In the genomic region with DNA sequence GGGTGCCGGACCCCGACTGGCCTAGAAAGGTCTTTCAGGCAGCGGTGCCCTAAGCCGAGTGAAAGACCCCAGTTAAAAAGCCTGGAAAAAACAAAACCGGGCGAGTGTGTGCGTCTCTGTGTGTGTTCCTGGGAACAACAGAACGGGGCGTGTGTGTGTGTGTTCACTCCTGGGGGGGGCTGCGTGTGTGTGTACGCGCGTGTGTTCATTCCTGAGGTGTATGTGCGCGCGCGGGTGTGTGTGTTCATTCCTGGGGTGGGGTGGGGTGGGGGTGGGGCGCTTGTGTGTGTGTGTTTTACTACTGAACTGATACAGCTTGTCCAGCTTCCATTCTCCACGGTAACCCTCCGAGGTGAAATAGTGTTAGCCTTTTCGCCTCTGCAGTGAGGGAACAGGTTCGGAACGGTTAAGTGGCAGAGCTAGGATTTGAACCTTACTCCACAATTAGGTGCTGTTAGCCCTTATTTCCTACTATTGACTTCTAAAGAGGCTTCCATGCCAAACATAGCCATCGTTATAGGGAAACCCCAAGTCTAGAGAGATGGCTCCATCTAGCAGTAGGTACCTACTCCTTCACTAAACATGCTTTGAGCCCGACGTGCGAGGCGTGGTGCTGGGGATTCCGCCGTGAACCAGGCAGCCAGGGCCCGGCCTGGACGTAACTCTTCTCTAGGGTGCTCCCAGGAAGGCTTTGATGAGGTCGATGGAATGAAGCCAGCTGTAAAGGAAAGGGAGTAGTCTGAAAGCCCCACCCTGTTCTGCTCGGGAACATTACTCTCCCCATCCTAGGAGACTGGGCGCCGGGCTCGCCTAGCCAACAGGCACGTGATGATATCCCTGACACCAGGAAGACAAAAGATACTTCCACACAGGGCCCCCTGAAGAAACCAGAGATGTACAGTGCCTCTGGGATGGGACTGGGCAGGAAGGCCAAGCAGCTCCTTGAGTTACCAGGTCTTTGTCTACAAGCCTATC, we compare ENCODE assay signal across 8 cellular contexts. TPM values are rescaled to one million over a fixed set of nuclear protein-coding genes. Genes with fewer than 3 reads are reported as not detected.
A peak's percentile ranks its signal among the peaks of the same experiment; 100 is the strongest.
DNase-seq lines count a peak whose midpoint lies in the region; ATAC-seq and TF ChIP-seq lines count a peak whose summit lies in the region.

No MANE protein-coding gene starts in this region.

- H3K4me1 ChIP-seq in BLaER1 (peaks cover 30% of the 10 kb centered on the region), IMR-90 (ENCODE audit: control insufficient read depth, insufficient read depth, low read length) (no peaks in the 10 kb centered on the region; the same call in 1 of the 2 replicates)

- no peak for TF ChIP-seq RAD21 in IMR-90 (IDR thresholded peaks at IDR 0.05; ENCODE audit: low read length)

- H3K9ac ChIP-seq in BLaER1 (peak overlapping the region; percentile 100), IMR-90 (ENCODE audit: low read depth, low read length) (peak overlapping the region; percentile 97)

- peak overlapping the region; percentile 60 for H2BK120ac ChIP-seq in IMR-90 (ENCODE audit: low read depth, low read length)

- peak overlapping the region; percentile 98 for H2AFZ ChIP-seq in IMR-90 (replicated peaks; ENCODE audit: low read length, poor library complexity)

- peak overlapping the region; percentile 95 to 100 for H4K8ac ChIP-seq in IMR-90 (ENCODE audit: low read depth in 2 of 2, low read length in 2 of 2)

- DNase-seq in IMR-90, result peak; percentile 66
- peak; percentile 71 for DNase-seq in RPMI7951 (ENCODE audit: low read depth)
- no peak for DNase-seq in chondrocyte (ENCODE audit: low spot score)
- DNase-seq in left kidney (ENCODE audit: low read depth, low spot score), result peak; percentile 93

- peaks cover 27% of the 10 kb centered on the region for H3K4me1 Mint-ChIP-seq in chondrocyte (ENCODE audit: low read depth)
- H3K4me1 Mint-ChIP-seq in stimulated activated naive CD8-positive, alpha-beta T cell treated with anti-CD3 and anti-CD28 coated beads, Interleukin-15, Interleukin-2, amounts not matched to agents 100 ng/mL and 50 ng/mL, for 24 hours (ENCODE audit: low read depth), result peaks cover 25% of the 10 kb centered on the region

- peak overlapping the region; percentile 91 for H3K4me3 Mint-ChIP-seq in chondrocyte (ENCODE audit: unreplicated experiment)
- H3K4me3 Mint-ChIP-seq in stimulated activated naive CD8-positive, alpha-beta T cell treated with anti-CD3 and anti-CD28 coated beads, Interleukin-15, Interleukin-2, amounts not matched to agents 100 ng/mL and 50 ng/mL, for 24 hours, result peak overlapping the region; percentile 90

- H3K4me3 ChIP-seq in BLaER1, result peak overlapping the region; percentile 95
- peak overlapping the region; percentile 92 for H3K4me3 ChIP-seq in IMR-90 (ENCODE audit: insufficient read depth, low read depth, low read length)

- H3K79me1 ChIP-seq in IMR-90 (ENCODE audit: low read depth in 1 of 2, low read length in 2 of 2), result peaks cover 12 to 27% of the 10 kb centered on the region in 2 experiments

- H2BK15ac ChIP-seq in IMR-90 (ENCODE audit: low read depth, low read length), result 0 out of 3 replicates have a peak overlapping the region, but pooled peaks have one; percentile 8

- H3K9me1 ChIP-seq in IMR-90 (ENCODE audit: insufficient read depth, low read length), result peaks cover 6% of the 10 kb centered on the region; the same call in 1 of the 2 replicates

- peak overlapping the region; percentile 97 for H2AK5ac ChIP-seq in IMR-90 (ENCODE audit: low read depth, low read length)

- dilution Hi-C loops in IMR-90 (cut with HindIII; ENCODE audit: low sequenced_read_pairs, unreplicated experiment), result no loop called here

- H4K20me1 ChIP-seq in BLaER1 (peaks cover 41% of the 10 kb centered on the region), IMR-90 (ENCODE audit: insufficient read depth, low read length) (peaks cover 39% of the 10 kb centered on the region)

- BruUV-seq in IMR-90 (replicated peaks; lab: Mats Ljungman, UMichigan), result no TSS peak

- H3K4me2 ChIP-seq in BLaER1 (peak overlapping the region; percentile 96), IMR-90 (ENCODE audit: low read depth, low read length) (peak overlapping the region; percentile 99)

- no peak for TF ChIP-seq POLR2A in IMR-90 (IDR thresholded peaks at IDR 0.05; ENCODE audit: low read depth, low read length)

- in situ Hi-C loops in IMR-90 (cut with MboI; ENCODE audit: low sequenced_read_pairs), result no loop called here

- H2AK9ac ChIP-seq in IMR-90 (replicated peaks; ENCODE audit: low read depth, low read length, poor library complexity), result peak overlapping the region; percentile 98

- intact Hi-C loops in IMR-90 (cut with micrococcal nuclease), result loop anchor here (2.0 kb wide), 1 partner anchor 47 kb away; no protein-coding TSS in a partner anchor

- no peaks in the 10 kb centered on the region for H3K27me3 Mint-ChIP-seq in chondrocyte (ENCODE audit: low read depth)
- no peaks in the 10 kb centered on the region for H3K27me3 Mint-ChIP-seq in stimulated activated naive CD8-positive, alpha-beta T cell treated with anti-CD3 and anti-CD28 coated beads, Interleukin-15, Interleukin-2, amounts not matched to agents 100 ng/mL and 50 ng/mL, for 24 hours

- H2BK5ac ChIP-seq in IMR-90 (ENCODE audit: low read depth, low read length, poor library complexity, severe bottlenecking), result peak overlapping the region; percentile 90

- TF ChIP-seq CTCF in IMR-90 (conservative IDR thresholded peaks at IDR 0.05; ENCODE audit: low read depth, low read length) (no peak), chondrocyte (IDR thresholded peaks at IDR 0.05) (no peak)

- peak overlapping the region; percentile 81 for H3K18ac ChIP-seq in IMR-90 (ENCODE audit: low read depth, low read length)

- peak overlapping the region; percentile 99 for H4K5ac ChIP-seq in IMR-90 (ENCODE audit: low read depth, low read length)

- peaks cover under 1% of the 10 kb centered on the region for H3K36me3 Mint-ChIP-seq in chondrocyte (ENCODE audit: low read depth)
- peaks cover 15% of the 10 kb centered on the region for H3K36me3 Mint-ChIP-seq in stimulated activated naive CD8-positive, alpha-beta T cell treated with anti-CD3 and anti-CD28 coated beads, Interleukin-15, Interleukin-2, amounts not matched to agents 100 ng/mL and 50 ng/mL, for 24 hours (ENCODE audit: low read depth)

- H3K27ac ChIP-seq in BLaER1 (peak overlapping the region; percentile 100), IMR-90 (ENCODE audit: insufficient read depth, low read length) (peak overlapping the region; percentile 93)

- POLR2A ChIA-PET in IMR-90 (lab: Charles Lee; ENCODE audit: unreplicated experiment), result interaction anchor here (0.6 kb wide), 1 partner anchor 34 kb away, joined by 6 read pairs; no protein-coding TSS in a partner anchor

- H3K36me3 ChIP-seq in BLaER1 (peaks cover 13% of the 10 kb centered on the region), IMR-90 (ENCODE audit: control insufficient read depth, insufficient read depth, low read length) (peaks cover 7% of the 10 kb centered on the region; the same call in 1 of the 2 replicates)

- no peaks in the 10 kb centered on the region for H3K9me3 ChIP-seq in BLaER1
- H3K9me3 ChIP-seq in IMR-90 (ENCODE audit: control insufficient read depth, insufficient read depth, low read length), result no peaks in the 10 kb centered on the region

- peak overlapping the region; percentile 99 for H3K23ac ChIP-seq in IMR-90 (ENCODE audit: low read depth, low read length)

- peak overlapping the region; percentile 86 for H3K56ac ChIP-seq in IMR-90 (ENCODE audit: extremely low read depth, insufficient read depth, low read length)

- H2BK20ac ChIP-seq in IMR-90 (ENCODE audit: low read depth, low read length), result 0 out of 2 replicates have a peak overlapping the region, but pooled peaks have one; percentile 46

- peak overlapping the region; percentile 97 for H3K27ac Mint-ChIP-seq in chondrocyte (ENCODE audit: unreplicated experiment)
- peak overlapping the region; percentile 94 for H3K27ac Mint-ChIP-seq in stimulated activated naive CD8-positive, alpha-beta T cell treated with anti-CD3 and anti-CD28 coated beads, Interleukin-15, Interleukin-2, amounts not matched to agents 100 ng/mL and 50 ng/mL, for 24 hours

- WGBS in IMR-90 (ENCODE audit: extremely low coverage in 2 of 2, insufficient read length in 1 of 2), 2 experiments, result 0% methylated on average over 6 of the region's 38 CpGs; no CpG with 5 or more reads in 1 of the 2 experiments

- peak overlapping the region; percentile 99 for H3K14ac ChIP-seq in IMR-90 (replicated peaks; ENCODE audit: low read depth, low read length)

- ATAC-seq in GM18861 (IDR thresholded peaks at IDR 0.05; ENCODE audit: unreplicated experiment) (peak; percentile 2), IMR-90 (ENCODE audit: low read depth) (peak; percentile 78), HG02798 (IDR thresholded peaks at IDR 0.05; ENCODE audit: poor library complexity, unreplicated experiment) (no peak)

- no peaks in the 10 kb centered on the region for H3K9me3 Mint-ChIP-seq in chondrocyte (ENCODE audit: low read depth)
- no peaks in the 10 kb centered on the region for H3K9me3 Mint-ChIP-seq in stimulated activated naive CD8-positive, alpha-beta T cell treated with anti-CD3 and anti-CD28 coated beads, Interleukin-15, Interleukin-2, amounts not matched to agents 100 ng/mL and 50 ng/mL, for 24 hours

- CTCF ChIA-PET in IMR-90 (lab: Yijun Ruan, JAX), result interaction anchor here (1.0 to 1.1 kb wide), 3 partner anchors 24 to 112 kb away, joined by 3 read pairs; a partner anchor contains a TSS

- H3K27me3 ChIP-seq in BLaER1 (no peaks in the 10 kb centered on the region), IMR-90 (ENCODE audit: control insufficient read depth, insufficient read depth, low read length) (no peaks in the 10 kb centered on the region)

- peak overlapping the region; percentile 97 for H4K91ac ChIP-seq in IMR-90 (ENCODE audit: insufficient read depth, low read depth, low read length)

- peak overlapping the region; percentile 99 for H3K4ac ChIP-seq in IMR-90 (ENCODE audit: low read depth, low read length)

TF ChIP-seq in IMR-90, 13 proteins besides CTCF, POLR2A, EP300 and RAD21:
- no peak for TF ChIP-seq RCOR1 (IDR thresholded peaks at IDR 0.05; ENCODE audit: insufficient replicate concordance, low read length)
- peak; percentile 91; the same call in 1 of the 2 replicates for TF ChIP-seq MAZ (IDR thresholded peaks at IDR 0.05; ENCODE audit: borderline replicate concordance, low read depth, low read length)

RNA-seq across cellular contexts. Expression of a gene that starts 0.7 kb away (rescaled TPM):
- total RNA-seq in IMR-90 (2012; rRNA removed) (206 and 360 TPM in 2 replicates), chondrocyte (248 to 338 TPM (median 256 TPM) in 3 replicates)
- 512 and 618 TPM in 2 replicates for polyA plus RNA-seq in IMR-90 (2012; rRNA removed)
- 90.2 and 168 TPM in 2 replicates for polyA plus RNA-seq in IMR-90 (2012; cell fraction: cytosol; rRNA removed)
- 18.3 and 186 TPM in 2 replicates for polyA plus RNA-seq in IMR-90 (2012; cell fraction: nucleus; rRNA removed; ENCODE audit: low replicate concordance)
- 357 and 366 TPM in 2 replicates for total RNA-seq in RPMI7951 (2014; rRNA removed; shearing (Covaris generic))

RNA-seq across cellular contexts. Expression of a gene that starts 48.4 kb away (rescaled TPM):
- total RNA-seq in IMR-90 (2012; rRNA removed), result 70.6 and 191 TPM in 2 replicates
- 53.9 and 73.6 TPM in 2 replicates for polyA plus RNA-seq in IMR-90 (2012; rRNA removed)
- 132 and 188 TPM in 2 replicates for polyA plus RNA-seq in IMR-90 (2012; cell fraction: cytosol; rRNA removed)
- polyA plus RNA-seq in IMR-90 (2012; cell fraction: nucleus; rRNA removed; ENCODE audit: low replicate concordance), result 79.4 and 83.1 TPM in 2 replicates
- 58.8 and 92.3 TPM in 2 replicates for total RNA-seq in RPMI7951 (2014; rRNA removed; shearing (Covaris generic))
- 109 to 113 TPM (median 113 TPM) in 3 replicates for total RNA-seq in chondrocyte
